In genomic region chr3:43759297-43759782, GRCh38 we compare ENCODE assay signal across 10 cellular contexts.
A peak's percentile ranks its signal among the peaks of the same experiment; 100 is the strongest.
DNase-seq lines count a peak whose midpoint lies in the region; ATAC-seq and TF ChIP-seq lines count a peak whose summit lies in the region.
"Had no signal": no experiment of that assay in that cellular context is flagged by ENCODE, and none has a peak within 500 bp of the region (broad histone marks: within the 10 kb centered on the region; RNA-seq: fewer than 3 reads in every experiment).

No MANE protein-coding gene starts in this region.

- H3K4me3 ChIP-seq in cardiac muscle cell (no peak overlapping the region), thoracic aorta (no peak overlapping the region), stomach (no peak overlapping the region)

- TF ChIP-seq EP300 in stomach (IDR thresholded peaks at IDR 0.05) = no peak

- H3K27ac Mint-ChIP-seq in activated T-cell treated with anti-CD3 and anti-CD28 coated beads, Interleukin-2, amount 50 U/mL, for 24 hours = peak overlapping the region; percentile 18

- intact Hi-C loops in stomach (cut with DNase I; ENCODE audit: low total_unique reads) = no loop called here

- no peaks in the 10 kb centered on the region for H3K9me3 Mint-ChIP-seq in activated T-cell treated with anti-CD3 and anti-CD28 coated beads, Interleukin-2, amount 50 U/mL, for 24 hours
- H3K9me3 Mint-ChIP-seq: central memory CD8-positive, alpha-beta T cell had no signal

- no peak overlapping the region for H3K4me3 Mint-ChIP-seq in activated T-cell treated with anti-CD3 and anti-CD28 coated beads, Interleukin-2, amount 50 U/mL, for 24 hours
- H3K4me3 Mint-ChIP-seq: central memory CD8-positive, alpha-beta T cell had no signal

- H3K9me3 ChIP-seq in cardiac muscle cell (ENCODE audit: low read depth) = no peaks in the 10 kb centered on the region
- H3K9me3 ChIP-seq in thoracic aorta = no peaks in the 10 kb centered on the region
- H3K9me3 ChIP-seq in stomach = no peaks in the 10 kb centered on the region

- H3K27me3 ChIP-seq in cardiac muscle cell (no peaks in the 10 kb centered on the region), thoracic aorta (replicated peaks; ENCODE audit: insufficient read depth) (no peaks in the 10 kb centered on the region), stomach (no peaks in the 10 kb centered on the region)

- H3K27ac ChIP-seq in cardiac muscle cell (peak overlapping the region; percentile 45), thoracic aorta (peak overlapping the region; percentile 36 to 67), stomach (peak overlapping the region in 1 of 5 donors; percentile 11)

- DNase-seq in activated T-cell treated with anti-CD3 and anti-CD28 coated beads, Interleukin-2, amount 50 U/mL, for 24 hours = no peak
- DNase-seq in activated T-cell treated with anti-CD3 and anti-CD28 coated beads, Interleukin-2, amount 50 U/mL, for 1 hour = no peak
- DNase-seq in SK-MEL-5 (ENCODE audit: low read depth, low spot score) (peak; percentile 55), cardiac muscle cell (ENCODE audit: low read depth in 1 of 2, low spot score in 1 of 2) (peak; percentile 46 to 54), thoracic aorta (ENCODE audit: low spot score) (no peak), stomach (no peak)
- no peak for DNase-seq in effector CD4-positive, alpha-beta T cell
- DNase-seq: NCI-H345 had no signal

- no peak for TF ChIP-seq POLR2A in stomach (IDR thresholded peaks at IDR 0.05)

- ATAC-seq in thoracic aorta (ENCODE audit: insufficient number of reproducible peaks, low FRiP score, low read depth) = peak; percentile 51
- no peak for ATAC-seq in GM19395 (IDR thresholded peaks at IDR 0.05; ENCODE audit: unreplicated experiment)

- peaks cover 14% of the 10 kb centered on the region for H3K4me1 ChIP-seq in cardiac muscle cell (ENCODE audit: low read depth)
- peaks cover 11 to 17% of the 10 kb centered on the region in 2 donors for H3K4me1 ChIP-seq in thoracic aorta (ENCODE audit: control insufficient read depth in 1 of 2, low read depth in 2 of 2)
- peaks cover 0 to 3% (median 0%) of the 10 kb centered on the region in 4 donors for H3K4me1 ChIP-seq in stomach

- 57 to 72% (median 68%) methylated on average over 6 of the region's 6 CpGs for WGBS in stomach, 5 donors

- TF ChIP-seq CTCF in cardiac muscle cell (IDR thresholded peaks at IDR 0.05; ENCODE audit: low read depth, low read length) (peak; percentile 29), thoracic aorta (IDR thresholded peaks at IDR 0.05) (no peak), stomach (IDR thresholded peaks at IDR 0.05) (no peak)

- no peaks in the 10 kb centered on the region for H3K27me3 Mint-ChIP-seq in activated T-cell treated with anti-CD3 and anti-CD28 coated beads, Interleukin-2, amount 50 U/mL, for 24 hours
- H3K27me3 Mint-ChIP-seq: central memory CD8-positive, alpha-beta T cell had no signal

- H3K4me1 Mint-ChIP-seq in activated T-cell treated with anti-CD3 and anti-CD28 coated beads, Interleukin-2, amount 50 U/mL, for 24 hours (ENCODE audit: low read depth) = peaks cover 49% of the 10 kb centered on the region

- in situ Hi-C loops in SK-MEL-5 (cut with HindIII; ENCODE audit: low pct_unique_long_range_greater_than_20kb, low sequenced_read_pairs) = no loop called here

- no peaks in the 10 kb centered on the region for H3K36me3 Mint-ChIP-seq in activated T-cell treated with anti-CD3 and anti-CD28 coated beads, Interleukin-2, amount 50 U/mL, for 24 hours (ENCODE audit: low read depth)

- H3K36me3 ChIP-seq in cardiac muscle cell = no peaks in the 10 kb centered on the region
- H3K36me3 ChIP-seq in thoracic aorta = no peaks in the 10 kb centered on the region
- H3K36me3 ChIP-seq in stomach = no peaks in the 10 kb centered on the region

Comparison
In these comparisons a context has a peak if more than half of its experiments do, and no peak if none do; other contexts are left out.
1. DNase-seq: peak in SK-MEL-5 (single experiment) and cardiac muscle cell (2 of 2); none in activated T-cell treated with anti-CD3 and anti-CD28 coated beads, Interleukin-2, amount 50 U/mL, for 24 hours (single experiment), activated T-cell treated with anti-CD3 and anti-CD28 coated beads, Interleukin-2, amount 50 U/mL, for 1 hour (single experiment), thoracic aorta (single experiment), stomach (single experiment) and effector CD4-positive, alpha-beta T cell (single experiment).